Comparison of ENCODE assay signal across 32 cellular contexts in genomic region chr1:245898581-245898980, GRCh38.
"Had no signal": no experiment of that assay in that cellular context is flagged by ENCODE, and none has a peak within 500 bp of the region (broad histone marks: within the 10 kb centered on the region; RNA-seq: fewer than 3 reads in every experiment).

No MANE protein-coding gene starts in this region.

- DNase-seq: activated CD4-positive, alpha-beta memory T cell treated with anti-CD3 and anti-CD28 coated beads, Interleukin-2, amount 10 ng/mL, durations not matched to agents 7 days and 5 days; activated CD4-positive, alpha-beta T cell treated with anti-CD3 and anti-CD28 coated beads for 1 hour; activated CD4-positive, alpha-beta T cell treated with anti-CD3 and anti-CD28 coated beads for 48 hours; activated CD4-positive, CD25-positive, alpha-beta regulatory T cell; activated CD8-positive, alpha-beta memory T cell treated with anti-CD3 and anti-CD28 coated beads for 24 hours; activated CD8-positive, alpha-beta memory T cell treated with anti-CD3 and anti-CD28 coated beads, Interleukin-2, amount 10 ng/mL, durations not matched to agents 7 days and 5 days; activated CD8-positive, alpha-beta memory T cell treated with anti-CD3 and anti-CD28 coated beads, Interleukin-2, amount 50 U/mL, for 48 hours; activated effector memory CD4-positive, alpha-beta T cell treated with Interleukin-2 at 50 U/mL for 16 hours; activated naive CD4-positive, alpha-beta T cell treated with anti-CD3 and anti-CD28 coated beads, Interleukin-2, amount 10 ng/mL, durations not matched to agents 7 days and 5 days; activated naive CD8-positive, alpha-beta T cell treated with anti-CD3 and anti-CD28 coated beads, Interleukin-2, amount 50 U/mL, for 24 hours; activated T-cell treated with anti-CD3 and anti-CD28 coated beads, Interleukin-2, amount 50 U/mL, for 48 hours; amniotic stem cell; aorta; brain microvascular endothelial cell; central memory CD4-positive, alpha-beta T cell; MG63; NCI-H1048; NCI-H1105 treated with DMSO at 0.1 percent for 48 hours; NCI-H1436; NCI-H1694 treated with DMSO at 0.1 percent for 48 hours; NCI-H2029; NCI-H345; NCI-H524 treated with DMSO at 0.1 percent for 48 hours; NCI-H748 treated with DMSO at 0.1 percent for 48 hours; NK-92 treated with Interleukin-12 subunit alpha and Interleukin-12 subunit beta, amount 100 ng/mL, for 24 hours; PC-9; SW 1271; T1000; WERI-Rb-1 had no signal

- ATAC-seq: activated CD8-positive, alpha-beta memory T cell treated with anti-CD3 and anti-CD28 coated beads, Interleukin-2, amount 10 ng/mL, durations not matched to agents 7 days and 5 days; activated naive CD8-positive, alpha-beta T cell treated with anti-CD3 and anti-CD28 coated beads, Interleukin-2, amount 50 U/mL, for 24 hours; K562; Right ventricle myocardium inferior had no signal

- H3K27me3 ChIP-seq: brain microvascular endothelial cell, MG63 had no signal

- H3K4me3 ChIP-seq: K562, MG63, PC-9 had no signal

- H3K36me3 ChIP-seq: brain microvascular endothelial cell, MG63, WERI-Rb-1 had no signal

- H2AFZ ChIP-seq: PC-9 had no signal

- H3K4me2 ChIP-seq: PC-9 had no signal

- H3K27ac ChIP-seq: brain microvascular endothelial cell, PC-9, RWPE1, WERI-Rb-1 had no signal
